Comparison of ENCODE assay signal across 1 cellular context in genomic region chr15:63277893-63278505, GRCh38.
TF ChIP-seq lines count a peak whose summit lies in the region.

No MANE protein-coding gene starts in this region.

TF ChIP-seq in HEK293, 187 proteins besides CTCF, POLR2A, EP300 and RAD21 (continued from another document):
- TF ChIP-seq PRDM6 (tag by site-specific recombination; IDR thresholded peaks at IDR 0.05) (no peak), ZNF175 (tag by site-specific recombination; IDR thresholded peaks at IDR 0.05) (no peak), PATZ1 (tag by site-specific recombination; IDR thresholded peaks at IDR 0.05) (0 out of 2 replicates have a peak, but pooled peaks have one; percentile 3), ZNF16 (tag by site-specific recombination; IDR thresholded peaks at IDR 0.05; ENCODE audit: low read depth) (no peak)
